8 cellular contexts compared by ENCODE assay signal in the genomic region with DNA sequence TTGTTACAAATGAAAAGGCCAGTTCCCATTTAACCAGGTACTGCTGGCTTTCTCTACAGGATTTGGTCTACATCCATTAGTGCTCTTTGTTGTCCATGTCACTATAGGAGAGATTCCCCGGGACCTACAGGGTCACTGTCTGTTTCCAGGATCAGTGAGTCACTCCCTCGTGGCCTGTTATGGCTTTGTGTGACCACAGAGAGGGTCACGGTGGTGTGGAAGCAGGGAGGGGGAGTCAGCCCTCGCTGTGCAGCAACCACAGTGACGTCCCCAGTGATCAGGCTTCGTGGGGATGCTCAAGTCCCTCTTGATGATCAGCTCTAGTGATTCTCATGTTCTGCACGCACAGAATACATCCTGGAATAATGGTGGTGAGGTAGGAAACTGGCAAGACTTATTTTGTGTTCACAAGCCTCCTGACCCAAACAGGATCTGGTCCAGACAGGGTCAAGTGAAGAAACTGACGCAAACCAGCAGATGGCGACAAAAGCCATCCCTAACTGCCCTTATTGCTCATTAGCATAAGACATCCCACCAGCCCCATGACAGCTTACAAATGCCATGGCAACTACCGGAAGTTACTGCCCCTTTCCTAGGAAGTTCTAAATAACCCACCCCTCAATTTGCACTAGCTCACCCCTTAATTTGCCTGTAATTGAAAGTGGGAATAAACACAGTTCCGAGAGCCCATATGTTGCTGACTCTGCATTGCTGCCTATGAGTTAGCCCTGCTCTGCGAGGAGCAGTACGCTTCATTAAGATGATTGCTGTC.
DNase-seq lines count a peak whose midpoint lies in the region; ATAC-seq lines count a peak whose summit lies in the region.

No MANE protein-coding gene starts in this region.

- DNase-seq in NCI-H2081 (lab: John Stamatoyannopoulos, UW) (peak; percentile 32 to 62), NCI-H2081 treated with DMSO at 0.1 percent for 48 hours (lab: John Stamatoyannopoulos, UW) (no peak), NCI-H2196 (lab: John Stamatoyannopoulos, UW; ENCODE audit: unreplicated experiment) (peak; percentile 26), amniotic epithelial cell (ENCODE audit: low read depth) (peak; percentile 72), kidney glomerular epithelial cell (lab: John Stamatoyannopoulos, UW) (peak; percentile 27)

- ATAC-seq in GM21360 (IDR thresholded peaks at IDR 0.05; ENCODE audit: unreplicated experiment) (peak; percentile 75), GM21447 (IDR thresholded peaks at IDR 0.05; ENCODE audit: unreplicated experiment) (no peak), HG03457 (IDR thresholded peaks at IDR 0.05; ENCODE audit: unreplicated experiment) (no peak)
